ENCODE assay signal across 12 cellular contexts in genomic region chr11:67033661-67034166, GRCh38. TPM values are rescaled to one million over a fixed set of nuclear protein-coding genes. Genes with fewer than 3 reads are reported as not detected.
DNase-seq lines count a peak whose midpoint lies in the region; ATAC-seq, FAIRE-seq and TF ChIP-seq lines count a peak whose summit lies in the region.
"Had no signal": no experiment of that assay in that cellular context is flagged by ENCODE, and none has a peak within 500 bp of the region (broad histone marks: within the 10 kb centered on the region; RNA-seq: fewer than 3 reads in every experiment).

No MANE protein-coding gene starts in this region.

- H4K91ac ChIP-seq in IMR-90 (ENCODE audit: insufficient read depth, low read depth, low read length): peak overlapping the region; percentile 79

- intact Hi-C loops in IMR-90 (cut with micrococcal nuclease): loop anchor here (2.0 to 5.0 kb wide), 3 partner anchors 75 to 191 kb away; partner anchors contain the start of genes LRFN4, PC and RCE1

- H3K27ac ChIP-seq in A549 (peak overlapping the region; percentile 74 to 82), IMR-90 (ENCODE audit: insufficient read depth, low read length) (peak overlapping the region; percentile 62), astrocyte (ENCODE audit: low read depth, low read length) (peak overlapping the region; percentile 74), keratinocyte (ENCODE audit: control insufficient read depth, insufficient read depth, low read length) (peak overlapping the region; percentile 38)
- H3K27ac ChIP-seq in effector memory CD4-positive, alpha-beta T cell (ENCODE audit: insufficient read depth, low read length, poor library complexity, severe bottlenecking): no peak overlapping the region
- H3K27ac ChIP-seq: spleen had no signal

- ATAC-seq in A549 (peak; percentile 40 to 64; a peak in 5 of 6 replicates), IMR-90 (ENCODE audit: low read depth) (peak; percentile 84), HG03095 (IDR thresholded peaks at IDR 0.05; ENCODE audit: unreplicated experiment) (no peak), HG03139 (IDR thresholded peaks at IDR 0.05; ENCODE audit: unreplicated experiment) (no peak)

- H3K23ac ChIP-seq in IMR-90 (ENCODE audit: low read depth, low read length): peak overlapping the region; percentile 49; the same call in 1 of the 2 replicates

- TF ChIP-seq EP300 in A549 (IDR thresholded peaks at IDR 0.05): no peak

- H2BK5ac ChIP-seq in IMR-90 (ENCODE audit: low read depth, low read length, poor library complexity, severe bottlenecking): peak overlapping the region; percentile 81

- H3K9me3 Mint-ChIP-seq in astrocyte (ENCODE audit: unreplicated experiment): no peaks in the 10 kb centered on the region

- H3K9ac ChIP-seq in IMR-90 (ENCODE audit: low read depth, low read length) (no peak overlapping the region), astrocyte (ENCODE audit: low read length) (peak overlapping the region; percentile 72), keratinocyte (ENCODE audit: control insufficient read depth, extremely low read depth, insufficient read depth, low read length) (peak overlapping the region; percentile 49)

- peaks cover 29% of the 10 kb centered on the region for H3K4me1 Mint-ChIP-seq in astrocyte (ENCODE audit: low read depth, unreplicated experiment)

- no peak for TF ChIP-seq POLR2A in A549 (IDR thresholded peaks at IDR 0.05; ENCODE audit: low read length)
- peak; percentile 46; the same call in 1 of the 2 replicates for TF ChIP-seq POLR2A in IMR-90 (IDR thresholded peaks at IDR 0.05; ENCODE audit: low read depth, low read length)

- peak overlapping the region; percentile 10; the same call in 1 of the 2 replicates for H3K18ac ChIP-seq in IMR-90 (ENCODE audit: low read depth, low read length)

- H3K27me3 ChIP-seq in IMR-90 (ENCODE audit: control insufficient read depth, insufficient read depth, low read length): no peaks in the 10 kb centered on the region
- H3K27me3 ChIP-seq in astrocyte (ENCODE audit: insufficient read depth, low read length): no peaks in the 10 kb centered on the region
- peaks cover 22% of the 10 kb centered on the region for H3K27me3 ChIP-seq in keratinocyte (ENCODE audit: control insufficient read depth, extremely low read depth, insufficient read depth, low read length)
- H3K27me3 ChIP-seq in effector memory CD4-positive, alpha-beta T cell (replicated peaks; ENCODE audit: control insufficient read depth, insufficient read depth, low read length, poor library complexity, severe bottlenecking): no peaks in the 10 kb centered on the region

- peak overlapping the region; percentile 41 for H3K4me3 Mint-ChIP-seq in astrocyte (ENCODE audit: unreplicated experiment)
- H3K4me3 Mint-ChIP-seq: CD4-positive, CD25-positive, alpha-beta regulatory T cell had no signal

- no peaks in the 10 kb centered on the region for H3K9me3 ChIP-seq in A549
- H3K9me3 ChIP-seq in IMR-90 (ENCODE audit: control insufficient read depth, insufficient read depth, low read length): no peaks in the 10 kb centered on the region
- H3K9me3 ChIP-seq in astrocyte (ENCODE audit: insufficient read depth, low read depth, low read length): no peaks in the 10 kb centered on the region
- H3K9me3 ChIP-seq in keratinocyte (ENCODE audit: control insufficient read depth, low read depth, low read length): no peaks in the 10 kb centered on the region
- H3K9me3 ChIP-seq in effector memory CD4-positive, alpha-beta T cell (ENCODE audit: control insufficient read depth, low read length): no peaks in the 10 kb centered on the region
- H3K9me3 ChIP-seq: spleen had no signal

- FAIRE-seq in A549 (lab: Jason Lieb, UNC) (peak; percentile 61), astrocyte (lab: Jason Lieb, UNC) (peak; percentile 95), keratinocyte (lab: Jason Lieb, UNC) (peak; percentile 97)

- dilution Hi-C loops in IMR-90 (cut with HindIII; ENCODE audit: low sequenced_read_pairs, unreplicated experiment): no loop called here
- dilution Hi-C loops in keratinocyte (cut with MboI; ENCODE audit: extremely low pct_ligation_motif_present, low sequenced_read_pairs): no loop called here

- peak overlapping the region; percentile 97 for H2AK5ac ChIP-seq in IMR-90 (ENCODE audit: low read depth, low read length)

- TF ChIP-seq RAD21 in A549 (conservative IDR thresholded peaks at IDR 0.05 in 1 of 2, IDR thresholded peaks at IDR 0.05 in 1 of 2) (no peak), IMR-90 (IDR thresholded peaks at IDR 0.05; ENCODE audit: low read length) (peak; percentile 35)

- peak overlapping the region; percentile 84 for H2BK120ac ChIP-seq in IMR-90 (ENCODE audit: low read depth, low read length)

- H4K20me1 ChIP-seq in IMR-90 (ENCODE audit: insufficient read depth, low read length): peaks cover 23% of the 10 kb centered on the region
- peaks cover 5% of the 10 kb centered on the region for H4K20me1 ChIP-seq in astrocyte (ENCODE audit: insufficient read depth, low read length)
- no peaks in the 10 kb centered on the region for H4K20me1 ChIP-seq in keratinocyte (ENCODE audit: control insufficient read depth, extremely low read depth, insufficient read depth, low read length)

- peak overlapping the region; percentile 89 for H2BK20ac ChIP-seq in IMR-90 (ENCODE audit: low read depth, low read length)

- H3K4me3 ChIP-seq in A549 (no peak overlapping the region), IMR-90 (ENCODE audit: insufficient read depth, low read depth, low read length) (no peak overlapping the region), astrocyte (ENCODE audit: insufficient read depth, low read depth, low read length) (peak overlapping the region; percentile 31), keratinocyte (ENCODE audit: control insufficient read depth in 2 of 3, extremely low read depth in 1 of 3, insufficient read depth in 2 of 3, low read depth in 1 of 3, low read length in 3 of 3) (peak overlapping the region in 2 of 3 experiments; percentile 6 to 32)
- no peak overlapping the region for H3K4me3 ChIP-seq in effector memory CD4-positive, alpha-beta T cell (ENCODE audit: insufficient read depth, low read depth, low read length, poor library complexity, severe bottlenecking)
- H3K4me3 ChIP-seq: spleen had no signal

- H4K5ac ChIP-seq in IMR-90 (ENCODE audit: low read depth, low read length): peak overlapping the region; percentile 35

- H3K4ac ChIP-seq in IMR-90 (ENCODE audit: low read depth, low read length): peak overlapping the region; percentile 93

- H3K14ac ChIP-seq in IMR-90 (replicated peaks; ENCODE audit: low read depth, low read length): peak overlapping the region; percentile 83

- peaks cover 2% of the 10 kb centered on the region for H3K27me3 Mint-ChIP-seq in astrocyte (ENCODE audit: low read depth, unreplicated experiment)

- H3K36me3 Mint-ChIP-seq in astrocyte (ENCODE audit: low read depth, unreplicated experiment): no peaks in the 10 kb centered on the region
- H3K36me3 Mint-ChIP-seq: CD4-positive, CD25-positive, alpha-beta regulatory T cell had no signal

- H3K4me2 ChIP-seq in A549 (peak overlapping the region; percentile 68), IMR-90 (ENCODE audit: low read depth, low read length) (peak overlapping the region; percentile 71), astrocyte (ENCODE audit: low read length) (peak overlapping the region; percentile 80), keratinocyte (ENCODE audit: control insufficient read depth, extremely low read depth, insufficient read depth, low read depth, low read length) (peak overlapping the region; percentile 74)

- H3K56ac ChIP-seq in IMR-90 (ENCODE audit: extremely low read depth, insufficient read depth, low read length): no peak overlapping the region

- H3K79me2 ChIP-seq in astrocyte (ENCODE audit: insufficient read depth, low read length): no peaks in the 10 kb centered on the region
- no peaks in the 10 kb centered on the region for H3K79me2 ChIP-seq in keratinocyte (ENCODE audit: control insufficient read depth, insufficient read depth, low read length)

- WGBS in A549 (ENCODE audit: missing lambda C conversion rate): 47% methylated on average over 8 of the region's 8 CpGs
- 60% methylated on average over 1 of the region's 8 CpGs; no CpG with 5 or more reads in 1 of the 2 experiments for WGBS in IMR-90 (ENCODE audit: extremely low coverage in 2 of 2, insufficient read length in 1 of 2), 2 experiments

- peaks cover 15% of the 10 kb centered on the region for H3K9me1 ChIP-seq in IMR-90 (ENCODE audit: insufficient read depth, low read length)
- peaks cover 3% of the 10 kb centered on the region for H3K9me1 ChIP-seq in keratinocyte (ENCODE audit: control insufficient read depth, extremely low read depth, insufficient read depth, low read length)

- peaks cover 33% of the 10 kb centered on the region for H3K4me1 ChIP-seq in A549
- H3K4me1 ChIP-seq in IMR-90 (ENCODE audit: control insufficient read depth, insufficient read depth, low read length): peaks cover 16% of the 10 kb centered on the region
- peaks cover 34% of the 10 kb centered on the region for H3K4me1 ChIP-seq in astrocyte (ENCODE audit: insufficient read depth, low read length)
- peaks cover 35% of the 10 kb centered on the region for H3K4me1 ChIP-seq in keratinocyte (ENCODE audit: control insufficient read depth, extremely low read depth, insufficient read depth, low read length)
- H3K4me1 ChIP-seq in effector memory CD4-positive, alpha-beta T cell (ENCODE audit: control insufficient read depth, insufficient read depth, low read length, poor library complexity, severe bottlenecking): no peaks in the 10 kb centered on the region

- H2AFZ ChIP-seq in IMR-90 (replicated peaks; ENCODE audit: low read length, poor library complexity) (peak overlapping the region; percentile 76), astrocyte (ENCODE audit: low read depth, low read length) (no peak overlapping the region), keratinocyte (ENCODE audit: control insufficient read depth, low read length) (no peak overlapping the region)

- H4K8ac ChIP-seq in IMR-90 (ENCODE audit: low read depth in 2 of 2, low read length in 2 of 2): peak overlapping the region; percentile 17 to 76; a peak in 3 of 4 replicates

- TF ChIP-seq CTCF in A549 (IDR thresholded peaks at IDR 0.05) (no peak), IMR-90 (conservative IDR thresholded peaks at IDR 0.05; ENCODE audit: low read depth, low read length) (no peak), astrocyte (IDR thresholded peaks at IDR 0.05; ENCODE audit: insufficient read depth, low read depth, low read length) (no peak), keratinocyte (optimal IDR thresholded peaks at IDR 0.05 in 1 of 3, IDR thresholded peaks at IDR 0.05 in 1 of 3, conservative IDR thresholded peaks at IDR 0.05 in 1 of 3; ENCODE audit: extremely low read depth in 1 of 3, insufficient read depth in 2 of 3, low read length in 3 of 3) (no peak)

- H3K36me3 ChIP-seq in IMR-90 (ENCODE audit: control insufficient read depth, insufficient read depth, low read length) (no peaks in the 10 kb centered on the region), astrocyte (ENCODE audit: insufficient read depth, low read length) (no peaks in the 10 kb centered on the region), keratinocyte (ENCODE audit: control insufficient read depth in 2 of 2, extremely low read depth in 1 of 2, insufficient read depth in 2 of 2, low read length in 2 of 2) (no peaks in the 10 kb centered on the region)
- H3K36me3 ChIP-seq in effector memory CD4-positive, alpha-beta T cell (ENCODE audit: control insufficient read depth, insufficient read depth, low read length): no peaks in the 10 kb centered on the region
- H3K36me3 ChIP-seq: spleen had no signal

- CTCF ChIA-PET in A549 (lab: Yijun Ruan, JAX): interaction anchor here (0.9 to 1.2 kb wide), 2 partner anchors 12 to 46 kb away, joined by 3 to 6 read pairs; no protein-coding TSS in a partner anchor
- CTCF ChIA-PET in IMR-90 (lab: Yijun Ruan, JAX): no interaction called here

- POLR2A ChIA-PET in A549 (lab: Yijun Ruan, JAX) (interaction anchor here (1.2 kb wide), 2 partner anchors 11 to 21 kb away, joined by 4 read pairs; partner anchors contain the start of gene SYT12), IMR-90 (lab: Charles Lee; ENCODE audit: unreplicated experiment) (no interaction called here)

- in situ Hi-C loops in IMR-90 (cut with MboI; ENCODE audit: low sequenced_read_pairs): no loop called here

- peaks cover 0 to 6% of the 10 kb centered on the region in 2 experiments; a peak in 1 of 4 replicates for H3K79me1 ChIP-seq in IMR-90 (ENCODE audit: low read depth in 1 of 2, low read length in 2 of 2)

- no peak for DNase-seq in A549 (ENCODE audit: low read depth in 1 of 2, low spot score in 1 of 2)
- DNase-seq in IMR-90: peak; percentile 99
- DNase-seq in astrocyte (ENCODE audit: low read depth): peak; percentile 98
- DNase-seq in keratinocyte (ENCODE audit: low read depth, low spot score): peak; percentile 61
- DNase-seq in effector memory CD4-positive, alpha-beta T cell: no peak
- DNase-seq in NCI-H1930 (lab: John Stamatoyannopoulos, UW): no peak
- DNase-seq: activated effector memory CD4-positive, alpha-beta T cell treated with anti-CD3 and anti-CD28 coated beads, Interleukin-2, amount 50 U/mL, for 16 hours; CD4-positive, CD25-positive, alpha-beta regulatory T cell; spleen had no signal

- BruUV-seq in IMR-90 (replicated peaks; lab: Mats Ljungman, UMichigan): no TSS peak

- peak overlapping the region; percentile 91 for H2AK9ac ChIP-seq in IMR-90 (replicated peaks; ENCODE audit: low read depth, low read length, poor library complexity)

- peak overlapping the region; percentile 75 for H3K27ac Mint-ChIP-seq in astrocyte (ENCODE audit: unreplicated experiment)
- H3K27ac Mint-ChIP-seq: CD4-positive, CD25-positive, alpha-beta regulatory T cell had no signal

- peak overlapping the region; percentile 76; the same call in 2 of the 3 replicates for H2BK15ac ChIP-seq in IMR-90 (ENCODE audit: low read depth, low read length)

RNA-seq across cellular contexts. Expression of gene SYT12, which starts 10.8 kb away (rescaled TPM):
- polyA plus RNA-seq in A549 (2011; rRNA removed) (1.4 and 2.4 TPM in 2 replicates), A549 (2017; fragmentation: RNase III; extraction: RNeasy Plus Mini Kit Qiagen cat#74134 plus additional on column Dnase treatment) (6.6 to 10.6 TPM (median 9.6 TPM) in 3 replicates), IMR-90 (2012; rRNA removed) (0.65 and 0.74 TPM in 2 replicates), keratinocyte (0.05 to 0.09 TPM in 2 of 3 replicates, not detected in the other)
- polyA plus RNA-seq in A549 (2012; cell fraction: cytosol; rRNA removed): 2.7 and 4.7 TPM in 2 replicates
- polyA plus RNA-seq in A549 (2012; cell fraction: nucleus; rRNA removed): 7.3 and 8.2 TPM in 2 replicates
- polyA minus RNA-seq in A549 (2011; rRNA and poly(A)+ RNA removed): 1.7 and 2.3 TPM in 2 replicates
- total RNA-seq in IMR-90 (2012; rRNA removed) (0.54 and 0.56 TPM in 2 replicates), astrocyte (0.34 and 0.62 TPM in 2 replicates)
- polyA plus RNA-seq in IMR-90 (2012; cell fraction: cytosol; rRNA removed): 0.53 and 0.81 TPM in 2 replicates
- 1.4 and 1.6 TPM in 2 replicates for polyA plus RNA-seq in IMR-90 (2012; cell fraction: nucleus; rRNA removed; ENCODE audit: low replicate concordance)
- polyA plus RNA-seq in keratinocyte (2011; ENCODE audit: low read depth): not detected
- 0.01 and 0.02 TPM in 2 replicates for polyA plus RNA-seq in keratinocyte (2011; cell fraction: cytosol; rRNA removed)
- polyA plus RNA-seq in keratinocyte (2011; cell fraction: nucleus; rRNA removed): 0.05 and 0.23 TPM in 2 replicates
- polyA plus RNA-seq in keratinocyte (2012; ENCODE audit: low replicate concordance): 0.08 and 0.16 TPM in 2 replicates
- 0.03 to 0.16 TPM (median 0.13 TPM) in 3 replicates for polyA minus RNA-seq in keratinocyte
- polyA minus RNA-seq in keratinocyte (2011; cell fraction: cytosol; rRNA and poly(A)+ RNA removed): 0.38 TPM
- 0.11 and 0.16 TPM in 2 replicates for polyA minus RNA-seq in keratinocyte (2011; cell fraction: nucleus; rRNA and poly(A)+ RNA removed)
- total RNA-seq: CD4-positive, CD25-positive, alpha-beta regulatory T cell; spleen; T-helper 1 cell treated with Interleukin-12 subunit alpha and Interleukin-12 subunit beta and Interleukin-4 antibody, amounts not matched to agents 30 ng/mL and 1 ng/mL, for 36 hours had no signal
- polyA plus RNA-seq: CD4-positive, CD25-positive, alpha-beta regulatory T cell had no signal

RNA-seq across cellular contexts. Expression of gene RHOD, which starts 22.9 kb away (rescaled TPM):
- polyA plus RNA-seq in A549 (2011; rRNA removed): 12.8 and 13.6 TPM in 2 replicates
- 38.8 and 45.1 TPM in 2 replicates for polyA plus RNA-seq in A549 (2012; cell fraction: cytosol; rRNA removed)
- 29.7 and 35.9 TPM in 2 replicates for polyA plus RNA-seq in A549 (2012; cell fraction: nucleus; rRNA removed)
- polyA plus RNA-seq in A549 (2017; fragmentation: RNase III; extraction: RNeasy Plus Mini Kit Qiagen cat#74134 plus additional on column Dnase treatment): 24.8 to 33.2 TPM (median 32.7 TPM) in 3 replicates
- 7.6 and 12.4 TPM in 2 replicates for polyA minus RNA-seq in A549 (2011; rRNA and poly(A)+ RNA removed)
- 4.7 and 5.3 TPM in 2 replicates for total RNA-seq in IMR-90 (2012; rRNA removed)
- 10.9 and 13.4 TPM in 2 replicates for polyA plus RNA-seq in IMR-90 (2012; rRNA removed)
- polyA plus RNA-seq in IMR-90 (2012; cell fraction: cytosol; rRNA removed): 17.8 and 23.1 TPM in 2 replicates
- 5.5 and 8.8 TPM in 2 replicates for polyA plus RNA-seq in IMR-90 (2012; cell fraction: nucleus; rRNA removed; ENCODE audit: low replicate concordance)
- 29.8 and 30.4 TPM in 2 replicates for total RNA-seq in astrocyte
- polyA plus RNA-seq in keratinocyte: 113 to 235 TPM (median 119 TPM) in 3 replicates
- 534 TPM for polyA plus RNA-seq in keratinocyte (2011; ENCODE audit: low read depth)
- polyA plus RNA-seq in keratinocyte (2011; cell fraction: cytosol; rRNA removed): 86.2 and 199 TPM in 2 replicates
- 50.8 and 66.9 TPM in 2 replicates for polyA plus RNA-seq in keratinocyte (2011; cell fraction: nucleus; rRNA removed)
- 156 and 276 TPM in 2 replicates for polyA plus RNA-seq in keratinocyte (2012; ENCODE audit: low replicate concordance)
- 35.5 to 161 TPM (median 81.9 TPM) in 3 replicates for polyA minus RNA-seq in keratinocyte
- 171 TPM for polyA minus RNA-seq in keratinocyte (2011; cell fraction: cytosol; rRNA and poly(A)+ RNA removed)
- 25.4 and 34.8 TPM in 2 replicates for polyA minus RNA-seq in keratinocyte (2011; cell fraction: nucleus; rRNA and poly(A)+ RNA removed)
- total RNA-seq: CD4-positive, CD25-positive, alpha-beta regulatory T cell had no signal

RNA-seq across cellular contexts. Expression of gene C11orf86, which starts 58.6 kb away (rescaled TPM):
- 9.3 and 10.8 TPM in 2 replicates for polyA plus RNA-seq in A549 (2011; rRNA removed)
- 34.5 and 42.5 TPM in 2 replicates for polyA plus RNA-seq in A549 (2012; cell fraction: cytosol; rRNA removed)
- 23.0 and 24.9 TPM in 2 replicates for polyA plus RNA-seq in A549 (2012; cell fraction: nucleus; rRNA removed)
- 39.7 to 59.6 TPM (median 56.4 TPM) in 3 replicates for polyA plus RNA-seq in A549 (2017; fragmentation: RNase III; extraction: RNeasy Plus Mini Kit Qiagen cat#74134 plus additional on column Dnase treatment)
- 2.7 and 5.4 TPM in 2 replicates for polyA minus RNA-seq in A549 (2011; rRNA and poly(A)+ RNA removed)
- not detected in 2 replicates for total RNA-seq in IMR-90 (2012; rRNA removed)
- not detected in 2 replicates for polyA plus RNA-seq in IMR-90 (2012; rRNA removed)
- 0.04 TPM in 1 of 2 replicates, not detected in the other for polyA plus RNA-seq in IMR-90 (2012; cell fraction: cytosol; rRNA removed)
- polyA plus RNA-seq in IMR-90 (2012; cell fraction: nucleus; rRNA removed; ENCODE audit: low replicate concordance): 0.06 and 0.07 TPM in 2 replicates
- total RNA-seq in astrocyte: not detected in 2 replicates
- polyA plus RNA-seq in keratinocyte: not detected in 3 replicates
- not detected for polyA plus RNA-seq in keratinocyte (2011; ENCODE audit: low read depth)
- not detected in 2 replicates for polyA plus RNA-seq in keratinocyte (2011; cell fraction: cytosol; rRNA removed)
- polyA plus RNA-seq in keratinocyte (2011; cell fraction: nucleus; rRNA removed): not detected in 2 replicates
- not detected in 2 replicates for polyA plus RNA-seq in keratinocyte (2012; ENCODE audit: low replicate concordance)
- polyA minus RNA-seq in keratinocyte: not detected in 3 replicates
- not detected for polyA minus RNA-seq in keratinocyte (2011; cell fraction: cytosol; rRNA and poly(A)+ RNA removed)
- polyA minus RNA-seq in keratinocyte (2011; cell fraction: nucleus; rRNA and poly(A)+ RNA removed): not detected in 2 replicates
- total RNA-seq: CD4-positive, CD25-positive, alpha-beta regulatory T cell; spleen; T-helper 1 cell treated with Interleukin-12 subunit alpha and Interleukin-12 subunit beta and Interleukin-4 antibody, amounts not matched to agents 30 ng/mL and 1 ng/mL, for 36 hours had no signal
- polyA plus RNA-seq: CD4-positive, CD25-positive, alpha-beta regulatory T cell had no signal

Comparison
In these comparisons a context has a peak if more than half of its experiments do, and no peak if none do; other contexts are left out.
1. ATAC-seq: peak in A549 (2 of 2) and IMR-90 (single experiment); none in HG03095 (single experiment) and HG03139 (single experiment).
2. DNase-seq: peak in IMR-90 (single experiment), astrocyte (single experiment) and keratinocyte (single experiment); none in A549 (0 of 2), effector memory CD4-positive, alpha-beta T cell (0 of 3) and NCI-H1930 (0 of 2).
3. H3K4me3 ChIP-seq: peak in astrocyte (single experiment) and keratinocyte (2 of 3); none in A549 (single experiment), IMR-90 (single experiment) and effector memory CD4-positive, alpha-beta T cell (single experiment).
4. RNA of gene C11orf86, which starts 58.6 kb away (polyA plus RNA-seq): 9.3 to 59.6 TPM in A549; 0.04 to 0.07 TPM in IMR-90 and not detected in keratinocyte; every median in the first group is over 4 times any median in the second.
5. Peak in every context shown above with its lines, with median percentiles within 50 percentile points of each other: H3K4me2 ChIP-seq.